ENCODE assay signal across 14 cellular contexts in the genomic region with DNA sequence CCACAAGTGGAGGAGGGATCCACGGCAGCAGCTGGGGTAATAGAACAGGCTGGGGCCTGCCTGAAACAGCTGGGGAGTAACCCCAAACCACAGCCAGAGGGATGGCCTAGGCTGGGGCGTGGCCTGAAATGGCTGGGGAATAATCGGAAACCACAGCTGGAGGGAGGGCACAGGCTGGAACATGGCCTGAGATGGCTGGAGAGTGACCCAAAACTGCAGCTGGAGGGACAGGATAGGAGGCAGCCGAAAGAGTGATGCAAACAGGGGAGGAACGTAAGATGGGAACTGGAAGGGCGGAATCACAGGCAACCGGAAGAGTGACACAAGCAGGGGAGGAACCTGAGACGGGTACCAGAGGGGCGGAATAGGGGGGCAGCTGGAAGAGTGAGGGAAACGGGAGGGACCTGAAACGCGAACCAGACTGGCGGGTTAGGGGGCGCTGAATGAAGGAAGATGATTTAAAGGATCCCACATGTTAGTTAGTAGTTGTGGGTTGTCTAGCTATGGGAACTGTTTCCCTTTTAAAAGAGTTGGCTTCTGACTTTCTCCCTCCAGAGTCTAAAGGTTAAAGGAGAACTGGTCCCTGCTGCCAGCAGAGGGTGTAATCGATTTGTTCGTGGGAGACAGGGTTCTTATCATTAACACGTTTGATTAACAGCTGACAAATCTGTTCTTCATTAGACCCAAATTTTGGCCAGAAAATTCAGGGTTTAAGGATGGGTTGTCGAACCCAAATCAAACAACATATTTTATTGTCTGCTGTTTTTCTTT.
DNase-seq lines count a peak whose midpoint lies in the region; ATAC-seq and TF ChIP-seq lines count a peak whose summit lies in the region.
"Had no signal": no experiment of that assay in that cellular context is flagged by ENCODE, and none has a peak within 500 bp of the region (broad histone marks: within the 10 kb centered on the region; RNA-seq: fewer than 3 reads in every experiment).

No MANE protein-coding gene starts in this region.

- no peaks in the 10 kb centered on the region for H3K27me3 Mint-ChIP-seq in activated naive CD4-positive, alpha-beta T cell treated with anti-CD3 and anti-CD28 coated beads, Interleukin-2, amount 50 U/mL, for 24 hours
- no peaks in the 10 kb centered on the region for H3K27me3 Mint-ChIP-seq in glutamatergic neuron (ENCODE audit: unreplicated experiment)
- H3K27me3 Mint-ChIP-seq: activated naive CD4-positive, alpha-beta T cell treated with anti-CD3 and anti-CD28 coated beads, Interleukin-2, amount 10 ng/mL, durations not matched to agents 7 days and 5 days had no signal

- H3K4me1 ChIP-seq in upper lobe of right lung: no peaks in the 10 kb centered on the region
- H3K4me1 ChIP-seq: psoas muscle had no signal

- H3K27me3 ChIP-seq in upper lobe of right lung: no peaks in the 10 kb centered on the region

- intact Hi-C loops in upper lobe of right lung (cut with DNase I): no loop called here

- peak overlapping the region; percentile 70 for H3K4me3 Mint-ChIP-seq in activated naive CD4-positive, alpha-beta T cell treated with anti-CD3 and anti-CD28 coated beads, Interleukin-2, amount 50 U/mL, for 24 hours
- H3K4me3 Mint-ChIP-seq in glutamatergic neuron (ENCODE audit: unreplicated experiment): peak overlapping the region; percentile 46
- H3K4me3 Mint-ChIP-seq: activated naive CD4-positive, alpha-beta T cell treated with anti-CD3 and anti-CD28 coated beads, Interleukin-2, amount 10 ng/mL, durations not matched to agents 7 days and 5 days had no signal

- no peaks in the 10 kb centered on the region for H3K36me3 Mint-ChIP-seq in activated naive CD4-positive, alpha-beta T cell treated with anti-CD3 and anti-CD28 coated beads, Interleukin-2, amount 50 U/mL, for 24 hours
- H3K36me3 Mint-ChIP-seq in glutamatergic neuron (ENCODE audit: unreplicated experiment): no peaks in the 10 kb centered on the region
- H3K36me3 Mint-ChIP-seq: activated naive CD4-positive, alpha-beta T cell treated with anti-CD3 and anti-CD28 coated beads, Interleukin-2, amount 10 ng/mL, durations not matched to agents 7 days and 5 days had no signal

- H3K27ac Mint-ChIP-seq in activated naive CD4-positive, alpha-beta T cell treated with anti-CD3 and anti-CD28 coated beads, Interleukin-2, amount 50 U/mL, for 24 hours: no peak overlapping the region
- no peak overlapping the region for H3K27ac Mint-ChIP-seq in glutamatergic neuron (ENCODE audit: unreplicated experiment)
- H3K27ac Mint-ChIP-seq: activated naive CD4-positive, alpha-beta T cell treated with anti-CD3 and anti-CD28 coated beads, Interleukin-2, amount 10 ng/mL, durations not matched to agents 7 days and 5 days had no signal

- DNase-seq in activated naive CD4-positive, alpha-beta T cell treated with Interleukin-2 at 50 U/mL for 16 hours: no peak
- DNase-seq in NCI-H2171 treated with DMSO at 0.1 percent for 48 hours (lab: John Stamatoyannopoulos, UW): peak; percentile 51
- no peak for DNase-seq in glutamatergic neuron
- DNase-seq in upper lobe of right lung: no peak
- no peak for DNase-seq in amniotic stem cell (lab: John Stamatoyannopoulos, UW)
- no peak for DNase-seq in A172 (ENCODE audit: low spot score)
- DNase-seq: activated naive CD4-positive, alpha-beta T cell treated with anti-CD3 and anti-CD28 coated beads, Interleukin-2, amount 10 ng/mL, durations not matched to agents 7 days and 5 days; left cardiac atrium; NCI-H2081 treated with DMSO at 0.1 percent for 48 hours; psoas muscle; stimulated activated CD4-positive, alpha-beta T cell treated with anti-CD3 and anti-CD28 coated beads, Interleukin-4, amount 100 ng/mL, for 24 hours had no signal

- H3K27ac ChIP-seq in upper lobe of right lung: no peak overlapping the region
- H3K27ac ChIP-seq: coronary artery, psoas muscle had no signal

- no peaks in the 10 kb centered on the region for H3K9me3 ChIP-seq in upper lobe of right lung
- H3K9me3 ChIP-seq: psoas muscle had no signal

- H3K9me3 Mint-ChIP-seq in activated naive CD4-positive, alpha-beta T cell treated with anti-CD3 and anti-CD28 coated beads, Interleukin-2, amount 50 U/mL, for 24 hours: no peaks in the 10 kb centered on the region
- peaks cover 5% of the 10 kb centered on the region for H3K9me3 Mint-ChIP-seq in glutamatergic neuron (ENCODE audit: unreplicated experiment)
- H3K9me3 Mint-ChIP-seq: activated naive CD4-positive, alpha-beta T cell treated with anti-CD3 and anti-CD28 coated beads, Interleukin-2, amount 10 ng/mL, durations not matched to agents 7 days and 5 days had no signal

- H3K4me3 ChIP-seq in upper lobe of right lung: no peak overlapping the region
- H3K4me3 ChIP-seq: coronary artery, psoas muscle had no signal

- no peaks in the 10 kb centered on the region for H3K36me3 ChIP-seq in upper lobe of right lung

- peaks cover 6% of the 10 kb centered on the region for H3K4me1 Mint-ChIP-seq in activated naive CD4-positive, alpha-beta T cell treated with anti-CD3 and anti-CD28 coated beads, Interleukin-2, amount 50 U/mL, for 24 hours
- H3K4me1 Mint-ChIP-seq in glutamatergic neuron (ENCODE audit: low read depth, unreplicated experiment): no peaks in the 10 kb centered on the region
- H3K4me1 Mint-ChIP-seq: activated naive CD4-positive, alpha-beta T cell treated with anti-CD3 and anti-CD28 coated beads, Interleukin-2, amount 10 ng/mL, durations not matched to agents 7 days and 5 days had no signal

- ATAC-seq in upper lobe of right lung: peak; percentile 40
- ATAC-seq in GM19023 (IDR thresholded peaks at IDR 0.05; ENCODE audit: unreplicated experiment): no peak
- ATAC-seq: psoas muscle had no signal

- TF ChIP-seq CTCF in glutamatergic neuron (IDR thresholded peaks at IDR 0.05; ENCODE audit: partially characterized antibody, unreplicated experiment): no peak
- no peak for TF ChIP-seq CTCF in upper lobe of right lung (IDR thresholded peaks at IDR 0.05)
